13 cellular contexts compared by ENCODE assay signal in the genomic region with DNA sequence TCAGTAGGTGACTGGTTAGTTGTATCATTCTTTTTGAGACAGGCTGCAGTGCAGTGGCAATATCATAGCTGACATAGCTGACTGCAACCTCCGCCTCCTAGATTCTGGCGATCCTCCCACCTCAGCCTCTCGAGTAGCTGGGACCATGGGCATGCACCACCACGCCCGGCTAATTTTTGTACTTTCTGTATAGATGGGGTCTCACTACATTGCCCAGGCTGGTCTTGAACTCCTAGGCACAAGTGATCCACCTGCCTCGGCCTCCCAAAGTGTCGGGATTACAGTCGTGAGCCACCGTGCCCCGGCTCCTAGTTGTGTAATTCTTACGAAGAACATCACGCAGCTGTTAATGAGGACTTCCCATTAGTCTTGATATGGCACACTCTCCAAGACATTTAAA.
DNase-seq lines count a peak whose midpoint lies in the region; ATAC-seq, FAIRE-seq and TF ChIP-seq lines count a peak whose summit lies in the region.
"Had no signal": no experiment of that assay in that cellular context is flagged by ENCODE, and none has a peak within 500 bp of the region (broad histone marks: within the 10 kb centered on the region; RNA-seq: fewer than 3 reads in every experiment).

No MANE protein-coding gene starts in this region.

- CTCF ChIA-PET in IMR-90 (lab: Yijun Ruan, JAX) = interaction anchor here (0.6 kb wide), 1 partner anchor 7 kb away, joined by 4 read pairs; no protein-coding TSS in a partner anchor

- no peak overlapping the region for H4K5ac ChIP-seq in IMR-90 (ENCODE audit: low read depth, low read length)

- no peak overlapping the region for H2AK5ac ChIP-seq in IMR-90 (ENCODE audit: low read depth, low read length)

- H3K4me3 Mint-ChIP-seq in activated T-helper 17 cell treated with anti-CD3 and anti-CD28 coated beads, Interleukin-2, amount 50 U/mL, for 72 hours = peak overlapping the region; percentile 90

- no peak for FAIRE-seq in small intestine (lab: Jason Lieb, UNC)

- H3K4me1 ChIP-seq in BLaER1 (peaks cover 27% of the 10 kb centered on the region), IMR-90 (ENCODE audit: control insufficient read depth, insufficient read depth, low read length) (peaks cover 5% of the 10 kb centered on the region), muscle layer of colon (ENCODE audit: insufficient read depth, low read length) (peaks cover 31% of the 10 kb centered on the region), small intestine (ENCODE audit: control insufficient read depth in 2 of 2, insufficient read depth in 1 of 2, low read depth in 1 of 2, low read length in 1 of 2) (peaks cover 2 to 7% of the 10 kb centered on the region in 2 donors), vagina (peaks cover 40% of the 10 kb centered on the region)

- peak overlapping the region; percentile 40 to 74; a peak in 1 of 4 replicates for H4K8ac ChIP-seq in IMR-90 (ENCODE audit: low read depth in 2 of 2, low read length in 2 of 2)

- H2BK120ac ChIP-seq in IMR-90 (ENCODE audit: low read depth, low read length) = no peak overlapping the region

- H3K4me3 ChIP-seq in BLaER1 = no peak overlapping the region
- H3K4me3 ChIP-seq in IMR-90 (ENCODE audit: insufficient read depth, low read depth, low read length) = no peak overlapping the region
- H3K4me3 ChIP-seq in muscle layer of colon (ENCODE audit: low read depth in 1 of 2, low read length in 2 of 2) = no peak overlapping the region
- H3K4me3 ChIP-seq in small intestine (ENCODE audit: low read depth in 1 of 2, low read length in 2 of 2) = no peak overlapping the region
- no peak overlapping the region for H3K4me3 ChIP-seq in vagina

- peaks cover 29% of the 10 kb centered on the region for H3K36me3 Mint-ChIP-seq in activated T-helper 17 cell treated with anti-CD3 and anti-CD28 coated beads, Interleukin-2, amount 50 U/mL, for 72 hours (ENCODE audit: low read depth)

- H2BK15ac ChIP-seq in IMR-90 (ENCODE audit: low read depth, low read length) = 0 out of 3 replicates have a peak overlapping the region, but pooled peaks have one; percentile 23

- DNase-seq in IMR-90 = no peak
- no peak for DNase-seq in small intestine
- DNase-seq in vagina (ENCODE audit: extremely low spot score in 2 of 2) = no peak
- no peak for DNase-seq in NCI-H446 treated with DMSO at 0.1 percent for 48 hours (lab: John Stamatoyannopoulos, UW)
- DNase-seq: Caco-2, islet precursor cell, psoas muscle, Right ventricle myocardium superior, uterus had no signal

- no peak overlapping the region for H3K27ac ChIP-seq in BLaER1
- peak overlapping the region; percentile 38; the same call in 1 of the 2 replicates for H3K27ac ChIP-seq in IMR-90 (ENCODE audit: insufficient read depth, low read length)
- H3K27ac ChIP-seq in muscle layer of colon (ENCODE audit: low read depth, low read length) = peak overlapping the region; percentile 98
- H3K27ac ChIP-seq in small intestine (ENCODE audit: low read depth in 1 of 2, low read length in 1 of 2) = no peak overlapping the region
- no peak overlapping the region for H3K27ac ChIP-seq in vagina

- POLR2A ChIA-PET in IMR-90 (lab: Charles Lee; ENCODE audit: unreplicated experiment) = no interaction called here

- H3K27ac Mint-ChIP-seq in activated T-helper 17 cell treated with anti-CD3 and anti-CD28 coated beads, Interleukin-2, amount 50 U/mL, for 72 hours = no peak overlapping the region

- no peak overlapping the region for H3K14ac ChIP-seq in IMR-90 (replicated peaks; ENCODE audit: low read depth, low read length)

- in situ Hi-C loops in IMR-90 (cut with MboI; ENCODE audit: low sequenced_read_pairs) = loop anchor here (25.0 kb wide), 1 partner anchor 213 kb away; no protein-coding TSS in a partner anchor

- no peaks in the 10 kb centered on the region for H3K27me3 ChIP-seq in BLaER1
- no peaks in the 10 kb centered on the region for H3K27me3 ChIP-seq in IMR-90 (ENCODE audit: control insufficient read depth, insufficient read depth, low read length)
- H3K27me3 ChIP-seq in muscle layer of colon (ENCODE audit: control insufficient read depth in 1 of 2, insufficient read depth in 2 of 2, low read length in 2 of 2) = no peaks in the 10 kb centered on the region
- H3K27me3 ChIP-seq in small intestine (ENCODE audit: control insufficient read depth in 2 of 2, insufficient read depth in 2 of 2, low read length in 2 of 2) = no peaks in the 10 kb centered on the region
- no peaks in the 10 kb centered on the region for H3K27me3 ChIP-seq in vagina
- H3K27me3 ChIP-seq: uterus had no signal

- TF ChIP-seq RAD21 in IMR-90 (IDR thresholded peaks at IDR 0.05; ENCODE audit: low read length) = no peak

- no peak overlapping the region for H2AK9ac ChIP-seq in IMR-90 (replicated peaks; ENCODE audit: low read depth, low read length, poor library complexity)

- H3K9ac ChIP-seq in BLaER1 = no peak overlapping the region
- H3K9ac ChIP-seq in IMR-90 (ENCODE audit: low read depth, low read length) = no peak overlapping the region
- H3K9ac ChIP-seq in muscle layer of colon (ENCODE audit: low read length) = no peak overlapping the region

- H2BK5ac ChIP-seq in IMR-90 (ENCODE audit: low read depth, low read length, poor library complexity, severe bottlenecking) = peak overlapping the region; percentile 48

- TF ChIP-seq POLR2A in IMR-90 (IDR thresholded peaks at IDR 0.05; ENCODE audit: low read depth, low read length) (no peak), vagina (IDR thresholded peaks at IDR 0.05) (no peak)

- H3K9me3 Mint-ChIP-seq in activated T-helper 17 cell treated with anti-CD3 and anti-CD28 coated beads, Interleukin-2, amount 50 U/mL, for 72 hours = no peaks in the 10 kb centered on the region

- H3K36me3 ChIP-seq in BLaER1 = peaks cover 19% of the 10 kb centered on the region
- peaks cover 2% of the 10 kb centered on the region for H3K36me3 ChIP-seq in IMR-90 (ENCODE audit: control insufficient read depth, insufficient read depth, low read length)
- H3K36me3 ChIP-seq in muscle layer of colon (ENCODE audit: insufficient read depth, low read length) = peaks cover 6% of the 10 kb centered on the region
- no peaks in the 10 kb centered on the region for H3K36me3 ChIP-seq in small intestine (ENCODE audit: control insufficient read depth in 2 of 2, insufficient read depth in 2 of 2, low read length in 2 of 2)
- no peaks in the 10 kb centered on the region for H3K36me3 ChIP-seq in vagina
- H3K36me3 ChIP-seq: uterus had no signal

- 95% methylated on average over 4 of the region's 12 CpGs; no CpG with 5 or more reads in 1 of the 2 experiments for WGBS in IMR-90 (ENCODE audit: extremely low coverage in 2 of 2, insufficient read length in 1 of 2), 2 experiments
- WGBS in small intestine, 3 donors = 93 to 95% (median 94%) methylated on average over 12 of the region's 12 CpGs

- no peak overlapping the region for H3K4ac ChIP-seq in IMR-90 (ENCODE audit: low read depth, low read length)

- ATAC-seq in IMR-90 (ENCODE audit: low read depth) = no peak
- no peak for ATAC-seq in activated T-helper 17 cell treated with anti-CD3 and anti-CD28 coated beads, Interleukin-2, amount 50 U/mL, for 72 hours (replicated peaks)
- ATAC-seq in HG02884 (IDR thresholded peaks at IDR 0.05; ENCODE audit: unreplicated experiment) = no peak

- intact Hi-C loops in IMR-90 (cut with micrococcal nuclease) = no loop called here
- intact Hi-C loops in vagina (cut with DNase I) = no loop called here

- H4K20me1 ChIP-seq in BLaER1 (peaks cover 28% of the 10 kb centered on the region), IMR-90 (ENCODE audit: insufficient read depth, low read length) (no peaks in the 10 kb centered on the region; the same call in 1 of the 2 replicates)

- H2BK20ac ChIP-seq in IMR-90 (ENCODE audit: low read depth, low read length) = no peak overlapping the region

- no peak overlapping the region for H3K56ac ChIP-seq in IMR-90 (ENCODE audit: extremely low read depth, insufficient read depth, low read length)

- no peak overlapping the region for H2AFZ ChIP-seq in IMR-90 (replicated peaks; ENCODE audit: low read length, poor library complexity)

- H3K79me1 ChIP-seq in IMR-90 (ENCODE audit: low read depth in 1 of 2, low read length in 2 of 2) = peaks cover 13 to 55% of the 10 kb centered on the region in 2 experiments

- peaks cover 7% of the 10 kb centered on the region; the same call in 1 of the 2 replicates for H3K9me1 ChIP-seq in IMR-90 (ENCODE audit: insufficient read depth, low read length)

- TF ChIP-seq CTCF in IMR-90 (conservative IDR thresholded peaks at IDR 0.05; ENCODE audit: low read depth, low read length) (no peak), vagina (IDR thresholded peaks at IDR 0.05) (no peak)

- 0 out of 2 replicates have a peak overlapping the region, but pooled peaks have one; percentile 23 for H4K91ac ChIP-seq in IMR-90 (ENCODE audit: insufficient read depth, low read depth, low read length)

- no peak overlapping the region for H3K23ac ChIP-seq in IMR-90 (ENCODE audit: low read depth, low read length)

- H3K18ac ChIP-seq in IMR-90 (ENCODE audit: low read depth, low read length) = no peak overlapping the region

- H3K4me2 ChIP-seq in BLaER1 (peak overlapping the region; percentile 83), IMR-90 (ENCODE audit: low read depth, low read length) (no peak overlapping the region)

- dilution Hi-C loops in IMR-90 (cut with HindIII; ENCODE audit: low sequenced_read_pairs, unreplicated experiment) = no loop called here

- no peaks in the 10 kb centered on the region for H3K4me1 Mint-ChIP-seq in activated T-helper 17 cell treated with anti-CD3 and anti-CD28 coated beads, Interleukin-2, amount 50 U/mL, for 72 hours

- H3K9me3 ChIP-seq in BLaER1 (no peaks in the 10 kb centered on the region), IMR-90 (ENCODE audit: control insufficient read depth, insufficient read depth, low read length) (no peaks in the 10 kb centered on the region), muscle layer of colon (ENCODE audit: low read length) (no peaks in the 10 kb centered on the region), small intestine (ENCODE audit: control insufficient read depth, low read depth) (no peaks in the 10 kb centered on the region), vagina (no peaks in the 10 kb centered on the region)
- H3K9me3 ChIP-seq: Caco-2, psoas muscle, uterus had no signal

- H3K27me3 Mint-ChIP-seq in activated T-helper 17 cell treated with anti-CD3 and anti-CD28 coated beads, Interleukin-2, amount 50 U/mL, for 72 hours = no peaks in the 10 kb centered on the region

- BruUV-seq in IMR-90 (replicated peaks; lab: Mats Ljungman, UMichigan) = no TSS peak

TF ChIP-seq in IMR-90, 13 proteins besides CTCF, POLR2A, EP300 and RAD21 (continues in another document):
- TF ChIP-seq RFX5 (IDR thresholded peaks at IDR 0.05; ENCODE audit: low read depth, low read length) = no peak
- TF ChIP-seq, protein P1, sequence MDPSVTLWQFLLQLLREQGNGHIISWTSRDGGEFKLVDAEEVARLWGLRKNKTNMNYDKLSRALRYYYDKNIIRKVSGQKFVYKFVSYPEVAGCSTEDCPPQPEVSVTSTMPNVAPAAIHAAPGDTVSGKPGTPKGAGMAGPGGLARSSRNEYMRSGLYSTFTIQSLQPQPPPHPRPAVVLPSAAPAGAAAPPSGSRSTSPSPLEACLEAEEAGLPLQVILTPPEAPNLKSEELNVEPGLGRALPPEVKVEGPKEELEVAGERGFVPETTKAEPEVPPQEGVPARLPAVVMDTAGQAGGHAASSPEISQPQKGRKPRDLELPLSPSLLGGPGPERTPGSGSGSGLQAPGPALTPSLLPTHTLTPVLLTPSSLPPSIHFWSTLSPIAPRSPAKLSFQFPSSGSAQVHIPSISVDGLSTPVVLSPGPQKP (IDR thresholded peaks at IDR 0.05; ENCODE audit: borderline replicate concordance, low read depth, low read length) = no peak

Comparison
In these comparisons a context has a peak if more than half of its experiments do, and no peak if none do; other contexts are left out.
1. H3K27ac ChIP-seq: peak in IMR-90 (single experiment) and muscle layer of colon (single experiment); none in BLaER1 (single experiment), small intestine (0 of 2) and vagina (single experiment).